Comparison of ENCODE assay signal across 18 cellular contexts in genomic region chr16:65727534-65728137, GRCh38.
"Had no signal": no experiment of that assay in that cellular context is flagged by ENCODE, and none has a peak within 500 bp of the region (broad histone marks: within the 10 kb centered on the region; RNA-seq: fewer than 3 reads in every experiment).

No MANE protein-coding gene starts in this region.

- H3K36me3 Mint-ChIP-seq: activated naive CD4-positive, alpha-beta T cell treated with anti-CD3 and anti-CD28 coated beads, Interleukin-2, amount 10 ng/mL, durations not matched to agents 7 days and 5 days; brain had no signal

- ATAC-seq: activated naive CD8-positive, alpha-beta T cell treated with anti-CD3 and anti-CD28 coated beads, Interleukin-2, amount 50 U/mL, for 24 hours; activated T-cell treated with anti-CD3 and anti-CD28 coated beads, Interleukin-2, amount 50 U/mL, for 4 hours; gastroesophageal sphincter; left colon; pancreas had no signal

- H3K36me3 ChIP-seq: gastroesophageal sphincter, heart right ventricle, pancreas, sigmoid colon, uterus had no signal

- H3K4me3 ChIP-seq: coronary artery, gastroesophageal sphincter, heart right ventricle, lung, pancreas, sigmoid colon, uterus had no signal

- H3K4me1 ChIP-seq: gastroesophageal sphincter, pancreas, sigmoid colon, uterus had no signal

- H3K27me3 ChIP-seq: sigmoid colon, uterus had no signal

- H3K9me3 Mint-ChIP-seq: activated naive CD4-positive, alpha-beta T cell treated with anti-CD3 and anti-CD28 coated beads, Interleukin-2, amount 10 ng/mL, durations not matched to agents 7 days and 5 days; activated naive CD8-positive, alpha-beta T cell treated with anti-CD3 and anti-CD28 coated beads, Interleukin-2, amount 50 U/mL, for 24 hours; activated T-cell treated with anti-CD3 and anti-CD28 coated beads, Interleukin-2, amount 50 U/mL, for 4 hours had no signal

- H3K27me3 Mint-ChIP-seq: activated naive CD4-positive, alpha-beta T cell treated with anti-CD3 and anti-CD28 coated beads, Interleukin-2, amount 10 ng/mL, durations not matched to agents 7 days and 5 days had no signal

- H3K4me1 Mint-ChIP-seq: activated naive CD4-positive, alpha-beta T cell treated with anti-CD3 and anti-CD28 coated beads, Interleukin-2, amount 10 ng/mL, durations not matched to agents 7 days and 5 days; activated naive CD8-positive, alpha-beta T cell treated with anti-CD3 and anti-CD28 coated beads, Interleukin-2, amount 50 U/mL, for 24 hours had no signal

- H3K27ac ChIP-seq: coronary artery, gastroesophageal sphincter, heart right ventricle, pancreas, sigmoid colon, uterus had no signal

- H3K4me3 Mint-ChIP-seq: activated naive CD4-positive, alpha-beta T cell treated with anti-CD3 and anti-CD28 coated beads, Interleukin-2, amount 10 ng/mL, durations not matched to agents 7 days and 5 days; activated naive CD8-positive, alpha-beta T cell treated with anti-CD3 and anti-CD28 coated beads, Interleukin-2, amount 50 U/mL, for 24 hours; activated T-cell treated with anti-CD3 and anti-CD28 coated beads, Interleukin-2, amount 50 U/mL, for 4 hours; T-helper 1 cell treated with Interleukin-12 subunit alpha and Interleukin-12 subunit beta and Interleukin-4 antibody, amounts not matched to agents 30 μg/mL and 1 μg/mL, for 36 hours had no signal

- H3K27ac Mint-ChIP-seq: activated naive CD4-positive, alpha-beta T cell treated with anti-CD3 and anti-CD28 coated beads, Interleukin-2, amount 10 ng/mL, durations not matched to agents 7 days and 5 days; activated naive CD8-positive, alpha-beta T cell treated with anti-CD3 and anti-CD28 coated beads, Interleukin-2, amount 50 U/mL, for 24 hours; T-helper 1 cell treated with Interleukin-12 subunit alpha and Interleukin-12 subunit beta and Interleukin-4 antibody, amounts not matched to agents 30 μg/mL and 1 μg/mL, for 36 hours had no signal

- H3K9me3 ChIP-seq: pancreas, sigmoid colon, uterus had no signal

- DNase-seq: activated CD4-positive, alpha-beta T cell treated with anti-CD3 and anti-CD28 coated beads, Interleukin-2, amount 50 U/mL, for 1 hour; activated CD4-positive, CD25-positive, alpha-beta regulatory T cell treated with anti-CD3 and anti-CD28 coated beads, Interleukin-2, amount 50 U/mL, for 72 hours; activated CD8-positive, alpha-beta memory T cell treated with anti-CD3 and anti-CD28 coated beads, Interleukin-2, amount 50 U/mL, for 4 hours; activated naive CD4-positive, alpha-beta T cell treated with anti-CD3 and anti-CD28 coated beads, Interleukin-2, amount 10 ng/mL, durations not matched to agents 7 days and 5 days; activated naive CD8-positive, alpha-beta T cell treated with anti-CD3 and anti-CD28 coated beads, Interleukin-2, amount 50 U/mL, for 24 hours; activated T-cell treated with anti-CD3 and anti-CD28 coated beads, Interleukin-2, amount 50 U/mL, for 4 hours; anterior cingulate cortex; left colon; pancreas; sigmoid colon; stimulated activated naive CD4-positive, alpha-beta T cell; uterus had no signal
